ENCODE assay signal across 9 cellular contexts in the genomic region with DNA sequence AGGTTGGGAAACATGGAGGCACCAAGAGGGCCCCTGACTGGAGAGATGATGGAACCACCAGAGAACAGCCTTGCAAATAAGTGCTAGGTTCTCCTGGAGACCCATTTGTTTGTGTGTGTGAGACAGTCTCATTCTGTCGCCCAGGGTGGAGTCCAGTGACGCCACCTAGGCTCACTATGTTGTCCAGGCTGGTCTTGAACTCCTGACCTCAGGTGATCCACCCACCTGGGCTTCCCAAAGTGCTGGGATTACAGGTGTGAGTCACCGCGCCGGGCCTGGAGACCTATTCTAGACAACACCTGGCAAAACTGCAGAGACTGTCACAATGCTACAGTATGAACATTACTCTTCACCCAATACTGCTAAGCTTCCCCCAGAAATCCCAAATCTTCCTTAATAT. TPM values are rescaled to one million over a fixed set of nuclear protein-coding genes. Genes with fewer than 3 reads are reported as not detected.
DNase-seq lines count a peak whose midpoint lies in the region; ATAC-seq and TF ChIP-seq lines count a peak whose summit lies in the region.
"Had no signal": no experiment of that assay in that cellular context is flagged by ENCODE, and none has a peak within 500 bp of the region (broad histone marks: within the 10 kb centered on the region; RNA-seq: fewer than 3 reads in every experiment).

No MANE protein-coding gene starts in this region.

- H3K36me3 Mint-ChIP-seq in IgD-negative memory B cell = peaks cover 2% of the 10 kb centered on the region
- H3K36me3 Mint-ChIP-seq in central memory CD8-positive, alpha-beta T cell (ENCODE audit: insufficient read depth) = peaks cover 12% of the 10 kb centered on the region

- H3K4me3 Mint-ChIP-seq in IgD-negative memory B cell = peak overlapping the region; percentile 86 to 95 (median 88)
- H3K4me3 Mint-ChIP-seq in central memory CD8-positive, alpha-beta T cell = peak overlapping the region; percentile 93

- H3K4me1 Mint-ChIP-seq in IgD-negative memory B cell = peaks cover 9 to 21% (median 14%) of the 10 kb centered on the region in 3 donors
- peaks cover 17% of the 10 kb centered on the region for H3K4me1 Mint-ChIP-seq in central memory CD8-positive, alpha-beta T cell

- H3K4me3 ChIP-seq in AG10803 (ENCODE audit: low read length) (peak overlapping the region; percentile 91), mucosa of rectum (ENCODE audit: low read length in 2 of 2) (peak overlapping the region; percentile 80 to 96)

- no peak for ATAC-seq in central memory CD8-positive, alpha-beta T cell (replicated peaks; ENCODE audit: extremely low read depth, poor library complexity, severe bottlenecking)
- no peak for ATAC-seq in HG03378 (IDR thresholded peaks at IDR 0.05; ENCODE audit: unreplicated experiment)

- peak overlapping the region in 1 of 3 donors; percentile 69 for H3K27ac Mint-ChIP-seq in IgD-negative memory B cell
- no peak overlapping the region for H3K27ac Mint-ChIP-seq in central memory CD8-positive, alpha-beta T cell (ENCODE audit: low read depth)

- peaks cover 10 to 11% of the 10 kb centered on the region in 2 donors for H3K4me1 ChIP-seq in mucosa of rectum (ENCODE audit: control insufficient read depth in 2 of 2, insufficient read depth in 2 of 2, low read length in 2 of 2)

- no peaks in the 10 kb centered on the region for H3K9me3 ChIP-seq in mucosa of rectum (ENCODE audit: control insufficient read depth in 2 of 2, low read length in 2 of 2)

- H3K9ac ChIP-seq in mucosa of rectum (ENCODE audit: low read depth in 1 of 2, low read length in 2 of 2) = peak overlapping the region in 1 of 2 donors; percentile 76

- no peaks in the 10 kb centered on the region for H3K27me3 Mint-ChIP-seq in IgD-negative memory B cell
- H3K27me3 Mint-ChIP-seq in central memory CD8-positive, alpha-beta T cell = no peaks in the 10 kb centered on the region

- peak overlapping the region in 1 of 2 donors; percentile 4 for H3K27ac ChIP-seq in mucosa of rectum (ENCODE audit: low read depth in 2 of 2, low read length in 2 of 2)

- no peaks in the 10 kb centered on the region for H3K27me3 ChIP-seq in mucosa of rectum (ENCODE audit: control insufficient read depth in 2 of 2, insufficient read depth in 2 of 2, low read length in 2 of 2)

- DNase-seq in AG10803 (ENCODE audit: low read depth) (no peak), iPS-NIHi7 (ENCODE audit: extremely low spot score) (no peak), NCI-H2029 (lab: John Stamatoyannopoulos, UW) (no peak), DMS114 treated with DMSO at 0.1 percent for 48 hours (lab: John Stamatoyannopoulos, UW; ENCODE audit: unreplicated experiment) (no peak)
- DNase-seq in central memory CD8-positive, alpha-beta T cell (ENCODE audit: low spot score in 2 of 2) = no peak
- DNase-seq: dermis blood vessel endothelial cell had no signal

- H3K9me3 Mint-ChIP-seq in IgD-negative memory B cell = no peaks in the 10 kb centered on the region
- H3K9me3 Mint-ChIP-seq in central memory CD8-positive, alpha-beta T cell = no peaks in the 10 kb centered on the region

- TF ChIP-seq CTCF in AG10803 (conservative IDR thresholded peaks at IDR 0.05; ENCODE audit: low read length) = no peak

- H3K36me3 ChIP-seq in mucosa of rectum (ENCODE audit: control insufficient read depth in 2 of 2, insufficient read depth in 2 of 2, low read length in 2 of 2) = peaks cover 0 to 6% of the 10 kb centered on the region in 2 donors

RNA-seq across cellular contexts. Expression of a gene that starts 1.5 kb away (rescaled TPM):
- 53.5 TPM for polyA plus RNA-seq in IgD-negative memory B cell

RNA-seq across cellular contexts. Expression of a gene that starts 1.6 kb away (rescaled TPM):
- polyA plus RNA-seq in IgD-negative memory B cell = 0.36 TPM

RNA-seq across cellular contexts. Expression of a gene that starts 20.9 kb away (rescaled TPM):
- polyA plus RNA-seq in IgD-negative memory B cell = 1.5 TPM

RNA-seq across cellular contexts. Expression of a gene that starts 31.0 kb away (rescaled TPM):
- 77.7 TPM for polyA plus RNA-seq in IgD-negative memory B cell

RNA-seq across cellular contexts. Expression of a gene that starts 31.1 kb away (rescaled TPM):
- polyA plus RNA-seq in IgD-negative memory B cell = 27.9 TPM
